In genomic region chr4:151768835-151769234, GRCh38 we compare ENCODE assay signal across 27 cellular contexts.
"Had no signal": no experiment of that assay in that cellular context is flagged by ENCODE, and none has a peak within 500 bp of the region (broad histone marks: within the 10 kb centered on the region; RNA-seq: fewer than 3 reads in every experiment).

No MANE protein-coding gene starts in this region.

- H3K4me3 ChIP-seq: left ventricle myocardium inferior, lung, pancreas, prostate gland, skin epidermis, stomach, thoracic aorta, tibial artery, upper lobe of right lung had no signal

- H3K4me1 Mint-ChIP-seq: naive B cell; natural killer cell; stimulated activated naive B cell treated with anti-CD40 and anti-IgM and Interleukin-4, amounts not matched to agents 10 μg/mL and 1 μg/mL and 100 μg/mL, for 72 hours had no signal

- H3K9me3 Mint-ChIP-seq: natural killer cell had no signal

- H3K9me3 ChIP-seq: pancreas, prostate gland, thoracic aorta, tibial artery, upper lobe of right lung had no signal

- H3K27ac Mint-ChIP-seq: mesothelial cell of epicardium; natural killer cell; stimulated activated naive B cell treated with anti-CD40 and anti-IgM and Interleukin-4, amounts not matched to agents 10 μg/mL and 1 μg/mL and 100 μg/mL, for 72 hours had no signal

- H3K27me3 ChIP-seq: pancreas, tibial artery had no signal

- H3K4me1 ChIP-seq: pancreas, prostate gland, stomach, tibial artery, upper lobe of right lung had no signal

- H3K4me3 Mint-ChIP-seq: mesothelial cell of epicardium; naive B cell; natural killer cell; stimulated activated naive B cell treated with anti-CD40 and anti-IgM and Interleukin-4, amounts not matched to agents 10 μg/mL and 1 μg/mL and 100 μg/mL, for 72 hours had no signal

- ATAC-seq: natural killer cell; pancreas; right cardiac atrium; sciatic nerve; stimulated activated naive B cell treated with anti-CD40 and anti-IgM and Interleukin-4, amounts not matched to agents 10 μg/mL and 1 μg/mL and 100 μg/mL, for 72 hours; stimulated activated naive CD8-positive, alpha-beta T cell treated with anti-CD3 and anti-CD28 coated beads, Interleukin-15, Interleukin-2, amounts not matched to agents 100 U/mL and 50 U/mL, for 24 hours; upper lobe of right lung had no signal

- DNase-seq: hypothalamus; islet precursor cell; left ventricle myocardium inferior; mesendoderm; naive B cell; natural killer cell; nucleus accumbens; pancreas; posterior cingulate gyrus; retina; right cardiac atrium; stimulated activated CD4-positive, alpha-beta T cell treated with anti-CD3 and anti-CD28 coated beads, Interleukin-12 subunit alpha, Interleukin-12 subunit beta, amount 100 ng/mL, for 4 hours; stimulated activated CD4-positive, alpha-beta T cell treated with anti-CD3 and anti-CD28 coated beads, Interleukin-15, amount 100 ng/mL, for 24 hours; stimulated activated CD4-positive, alpha-beta T cell treated with anti-CD3 and anti-CD28 coated beads, Interleukin-2, amount 100 ng/mL, for 24 hours; stimulated activated CD4-positive, alpha-beta T cell treated with anti-CD3 and anti-CD28 coated beads, Interleukin-4, amount 100 ng/mL, for 1 hour; stimulated activated naive B cell treated with anti-CD40 and anti-IgM and Interleukin-4, amounts not matched to agents 10 μg/mL and 1 μg/mL and 100 μg/mL, for 72 hours; stimulated activated naive CD8-positive, alpha-beta T cell treated with anti-CD3 and anti-CD28 coated beads, Interleukin-15, Interleukin-2, amounts not matched to agents 100 U/mL and 50 U/mL, for 24 hours; stomach; tibial artery; trophoblast cell; upper lobe of right lung had no signal

- H3K27ac ChIP-seq: left ventricle myocardium inferior, pancreas, prostate gland, skin epidermis, stomach, thoracic aorta, tibial artery, upper lobe of right lung had no signal

- H3K36me3 Mint-ChIP-seq: mesothelial cell of epicardium; natural killer cell; stimulated activated naive B cell treated with anti-CD40 and anti-IgM and Interleukin-4, amounts not matched to agents 10 μg/mL and 1 μg/mL and 100 μg/mL, for 72 hours had no signal

- H3K36me3 ChIP-seq: left ventricle myocardium inferior, pancreas, prostate gland, stomach, thoracic aorta, tibial artery, upper lobe of right lung had no signal
